Comparison of ENCODE assay signal across 8 cellular contexts in the genomic region with DNA sequence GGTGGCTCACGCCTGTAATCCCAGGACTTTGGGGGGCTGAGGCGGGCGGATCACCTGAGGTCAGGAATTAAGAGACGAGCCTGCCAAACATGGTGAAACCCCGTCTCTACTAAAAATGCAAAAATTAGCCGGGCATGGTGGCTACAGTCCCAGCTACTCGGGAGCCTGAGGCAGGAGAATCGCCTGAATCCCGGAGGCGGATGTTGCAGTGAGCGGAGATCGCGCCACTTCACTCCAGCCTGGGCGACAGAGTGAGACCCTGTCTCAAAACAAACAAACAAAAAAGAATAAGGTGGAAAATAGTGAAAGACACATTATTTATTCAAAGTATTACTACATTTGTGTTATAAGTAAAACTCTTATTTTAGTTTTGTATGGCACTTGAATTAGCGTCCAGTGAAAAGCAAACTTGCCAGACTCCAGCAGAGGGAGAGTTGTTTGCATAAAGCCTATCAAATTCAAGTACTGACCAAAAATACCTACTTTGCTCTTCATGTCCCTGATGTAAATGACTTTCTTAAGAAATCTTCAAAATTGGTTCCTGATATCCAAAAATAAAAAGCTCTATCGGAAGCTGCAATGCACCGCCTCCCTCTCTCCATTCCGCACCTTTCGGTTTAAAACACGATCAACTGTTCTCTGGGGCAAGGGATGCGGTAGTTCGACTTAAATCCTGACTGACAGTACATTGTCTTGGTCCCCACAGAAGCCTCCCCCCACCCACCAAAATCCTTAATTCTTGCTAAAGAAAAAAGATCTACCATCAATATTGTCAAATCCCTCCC. TPM values are rescaled to one million over a fixed set of nuclear protein-coding genes. Genes with fewer than 3 reads are reported as not detected.
DNase-seq lines count a peak whose midpoint lies in the region; ATAC-seq and TF ChIP-seq lines count a peak whose summit lies in the region.

No MANE protein-coding gene starts in this region.

- H3K27ac ChIP-seq in 22Rv1 = peak overlapping the region; percentile 93
- H3K27ac ChIP-seq in brain microvascular endothelial cell = peak overlapping the region; percentile 95
- H3K27ac ChIP-seq in uterus = peak overlapping the region; percentile 96 to 98

- ATAC-seq in GM18868 (IDR thresholded peaks at IDR 0.05; ENCODE audit: unreplicated experiment) = no peak

- peaks cover 0 to 9% of the 10 kb centered on the region in 2 donors for H3K4me1 ChIP-seq in uterus

- H3K4me3 ChIP-seq in brain microvascular endothelial cell (ENCODE audit: low read depth, low read length) (peak overlapping the region; percentile 95), uterus (peak overlapping the region; percentile 72 to 87)

- no peaks in the 10 kb centered on the region for H3K9me3 ChIP-seq in uterus

- intact Hi-C loops in uterus (cut with DNase I; ENCODE audit: low total_unique reads) = loop anchor here (10.0 kb wide), 1 partner anchor 199 kb away; no protein-coding TSS in a partner anchor

- H3K36me3 ChIP-seq in brain microvascular endothelial cell (replicated peaks) = no peaks in the 10 kb centered on the region
- H3K36me3 ChIP-seq in uterus = no peaks in the 10 kb centered on the region

- no peak for TF ChIP-seq POLR2A in uterus (IDR thresholded peaks at IDR 0.05)

- DNase-seq in HT-29 (ENCODE audit: low spot score) = peak; percentile 28
- no peak for DNase-seq in brain microvascular endothelial cell
- peak; percentile 13 to 25 for DNase-seq in lung microvascular endothelial cell (ENCODE audit: low read depth in 2 of 2)
- no peak for DNase-seq in uterus
- no peak for DNase-seq in amniotic stem cell (lab: John Stamatoyannopoulos, UW)
- DNase-seq in NOMO-1 treated with dmso at 0.1 percent for 144 hours (lab: John Stamatoyannopoulos, UW; ENCODE audit: unreplicated experiment) = no peak

- no peaks in the 10 kb centered on the region for H3K27me3 ChIP-seq in brain microvascular endothelial cell (replicated peaks)
- no peaks in the 10 kb centered on the region for H3K27me3 ChIP-seq in uterus

- in situ Hi-C loops in brain microvascular endothelial cell (cut with HindIII; ENCODE audit: low pct_ligation_motif_present, low sequenced_read_pairs) = no loop called here

- TF ChIP-seq CTCF in 22Rv1 (IDR thresholded peaks at IDR 0.05) (no peak), brain microvascular endothelial cell (IDR thresholded peaks at IDR 0.05; ENCODE audit: low read depth, low read length, missing control alignments) (peak; percentile 34), uterus (IDR thresholded peaks at IDR 0.05) (no peak)

RNA-seq across cellular contexts. Expression of gene TRPM7, which starts 1.2 kb away (rescaled TPM):
- 12.9 and 17.1 TPM in 2 replicates for total RNA-seq in HT-29 (2014; rRNA removed; shearing (Covaris generic))
- total RNA-seq in lung microvascular endothelial cell = 19.2 and 31.0 TPM in 2 replicates
- total RNA-seq in uterus = 100 to 1,000 TPM in 2 of 4 donors, 10 to 100 TPM in 2; 46.2 to 755 (median 83.5) TPM

Comparison
In these comparisons a context has a peak if more than half of its experiments do, and no peak if none do; other contexts are left out.
1. DNase-seq: peak in HT-29 (single experiment) and lung microvascular endothelial cell (2 of 2); none in brain microvascular endothelial cell (single experiment), uterus (0 of 2), amniotic stem cell (single experiment) and NOMO-1 treated with dmso at 0.1 percent for 144 hours (single experiment).
2. Peak in every context shown above with its lines, with median percentiles within 50 percentile points of each other: H3K27ac ChIP-seq.